Comparison of ENCODE assay signal across 15 cellular contexts in the genomic region with DNA sequence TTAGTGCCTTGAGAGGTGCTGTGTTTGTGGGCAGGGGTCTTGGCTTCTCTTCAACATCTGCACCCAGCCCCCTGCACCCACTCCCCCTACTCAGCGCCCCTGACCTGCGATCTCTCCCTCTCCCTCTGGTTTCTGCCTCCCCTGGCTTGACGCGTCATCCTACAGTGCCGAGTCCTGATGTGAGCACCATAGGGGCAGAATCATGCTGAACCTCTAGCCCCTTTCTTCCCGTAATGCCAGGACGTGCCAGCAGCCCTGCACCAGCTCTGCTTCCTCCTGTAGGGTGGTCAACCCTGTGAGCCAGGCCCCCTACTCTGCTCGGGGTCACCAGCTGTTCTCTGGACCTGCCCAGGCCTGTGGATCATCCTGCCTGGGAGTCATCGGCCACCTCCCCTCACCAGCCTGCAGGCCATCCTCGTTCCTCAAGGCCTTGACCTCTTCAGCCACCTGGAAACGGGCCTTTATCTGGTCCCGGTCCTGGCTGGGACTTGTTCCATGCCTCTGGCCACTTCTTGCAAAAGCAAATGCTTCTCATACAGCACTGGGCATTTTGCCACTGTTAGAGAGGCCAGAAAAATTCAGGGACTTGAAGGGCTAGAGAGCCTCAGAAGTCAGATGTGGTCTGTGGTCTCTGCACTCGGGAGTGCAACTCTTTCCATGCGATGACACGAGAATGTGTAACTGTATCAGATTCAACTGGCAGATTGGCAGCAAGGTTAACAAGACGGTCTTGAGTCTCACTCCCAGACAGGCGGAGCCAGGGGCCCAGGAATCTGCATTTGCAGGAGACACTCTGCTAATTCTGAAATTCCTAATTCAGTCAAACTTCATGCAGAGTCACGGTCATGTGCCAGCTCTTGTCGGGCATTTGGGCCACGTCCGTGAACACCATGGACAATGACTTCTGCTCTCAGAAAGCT. TPM values are rescaled to one million over a fixed set of nuclear protein-coding genes. Genes with fewer than 3 reads are reported as not detected.
DNase-seq lines count a peak whose midpoint lies in the region; ATAC-seq, FAIRE-seq and TF ChIP-seq lines count a peak whose summit lies in the region.
"Had no signal": no experiment of that assay in that cellular context is flagged by ENCODE, and none has a peak within 500 bp of the region (broad histone marks: within the 10 kb centered on the region; RNA-seq: fewer than 3 reads in every experiment).

No MANE protein-coding gene starts in this region.

- H3K4me2 ChIP-seq in MM.1S (ENCODE audit: low read depth, low read length) (no peak overlapping the region), HepG2 (ENCODE audit: low read depth, low read length) (0 out of 2 replicates have a peak overlapping the region, but pooled peaks have one; percentile 10)

- H3F3A ChIP-seq in MM.1S (ENCODE audit: insufficient read depth, low read length) = peaks cover 3% of the 10 kb centered on the region; the same call in 1 of the 2 replicates

- no peak overlapping the region for H3K27ac ChIP-seq in MM.1S (ENCODE audit: low read length)
- peak overlapping the region in 19 of 59 donors; percentile 4 to 71 (median 52) for H3K27ac ChIP-seq in dorsolateral prefrontal cortex
- no peak overlapping the region for H3K27ac ChIP-seq in HepG2 (ENCODE audit: extremely low read length, insufficient read depth, low read length)
- H3K27ac ChIP-seq in substantia nigra (ENCODE audit: low read depth, low read length, poor library complexity, severe bottlenecking) = peak overlapping the region; percentile 14

- TF ChIP-seq RAD21 in HepG2 (CRISPR knock-in tag; IDR thresholded peaks at IDR 0.05) = no peak

- H3K9me3 ChIP-seq in MM.1S (replicated peaks; ENCODE audit: insufficient read depth, low read length) (no peaks in the 10 kb centered on the region), HepG2 (ENCODE audit: low read length) (no peaks in the 10 kb centered on the region)

- peak; percentile 6; the same call in 2 of the 3 replicates for ATAC-seq in HepG2
- ATAC-seq: PC-3 had no signal

- WGBS in HepG2 (ENCODE audit: low lambda C conversion rate) = 39% methylated on average over 15 of the region's 21 CpGs

- H4K20me1 ChIP-seq in MM.1S (ENCODE audit: insufficient read depth, low read length) = no peaks in the 10 kb centered on the region
- no peaks in the 10 kb centered on the region for H4K20me1 ChIP-seq in HepG2 (ENCODE audit: insufficient read depth, low read length)

- no peak overlapping the region for H3K9ac ChIP-seq in MM.1S (ENCODE audit: low read length)
- no peak overlapping the region for H3K9ac ChIP-seq in HepG2 (ENCODE audit: insufficient read depth, low read depth, low read length)

- no peak for TF ChIP-seq CTCF in MM.1S (IDR thresholded peaks at IDR 0.05; ENCODE audit: low read length)
- no peak for TF ChIP-seq CTCF in dorsolateral prefrontal cortex (IDR thresholded peaks at IDR 0.05 in 54 of 56, conservative IDR thresholded peaks at IDR 0.05 in 2 of 56; ENCODE audit: low read depth in 1 of 56, partially characterized antibody in 56 of 56)
- no peak for TF ChIP-seq CTCF in HepG2 (CRISPR knock-in tag; IDR thresholded peaks at IDR 0.05)

- POLR2A ChIA-PET in HepG2 (lab: Yijun Ruan, JAX) (no interaction called here), HEK293T (lab: Yijun Ruan, JAX) (no interaction called here)

- no TSS peak for BruUV-seq in HepG2 (replicated peaks; lab: Mats Ljungman, UMichigan)

- DNase-seq in MM.1S (peak; percentile 2), dorsolateral prefrontal cortex (peak in 6 of 10 donors; percentile 10 to 52 (median 38)), HepG2 (ENCODE audit: low spot score) (no peak), substantia nigra (lab: John Stamatoyannopoulos, UW) (peak in 8 of 49 donors; percentile 7 to 31 (median 14)), NOMO-1 treated with dmso at 0.1 percent for 144 hours (lab: John Stamatoyannopoulos, UW; ENCODE audit: unreplicated experiment) (no peak), HEK293T (ENCODE audit: extremely low spot score) (no peak), NCI-H2081 (lab: John Stamatoyannopoulos, UW) (no peak)
- DNase-seq: activated CD4-positive, alpha-beta T cell treated with anti-CD3 and anti-CD28 coated beads, Interleukin-2, amount 50 U/mL, for 48 hours; activated naive CD4-positive, alpha-beta T cell treated with Interleukin-2 at 50 U/mL for 16 hours; mesenchymal stem cell; NCI-H2227 treated with DMSO at 0.1 percent for 48 hours; PC-3 had no signal

- no peaks in the 10 kb centered on the region for H3K27me3 ChIP-seq in MM.1S (replicated peaks; ENCODE audit: insufficient read depth, low read length)
- H3K27me3 ChIP-seq in dorsolateral prefrontal cortex = no peaks in the 10 kb centered on the region
- peaks cover 3 to 47% of the 10 kb centered on the region in 2 experiments; a peak in 4 of 5 replicates for H3K27me3 ChIP-seq in HepG2 (ENCODE audit: control insufficient read depth in 1 of 2, insufficient read depth in 2 of 2, low read length in 2 of 2)

- no peaks in the 10 kb centered on the region for H3K36me3 ChIP-seq in MM.1S (replicated peaks; ENCODE audit: insufficient read depth, low read length)
- no peaks in the 10 kb centered on the region for H3K36me3 ChIP-seq in HepG2 (replicated peaks in 1 of 2; ENCODE audit: control insufficient read depth in 1 of 2, insufficient read depth in 2 of 2, low read length in 2 of 2)

- no peak for TF ChIP-seq EP300 in HepG2 (IDR thresholded peaks at IDR 0.05; ENCODE audit: low read depth in 2 of 2, low read length in 2 of 2)
- TF ChIP-seq EP300 in HepG2 (CRISPR knock-in tag; IDR thresholded peaks at IDR 0.05; ENCODE audit: borderline replicate concordance) = no peak

- H3K9me2 ChIP-seq in MM.1S (replicated peaks; ENCODE audit: insufficient read depth, low read length) = no peaks in the 10 kb centered on the region

- in situ Hi-C loops in HepG2 (cut with HindIII; ENCODE audit: extremely low pct_ligation_motif_present, low pct_unique_long_range_greater_than_20kb) = loop anchor here (25.0 kb wide), 1 partner anchor 237 kb away; no protein-coding TSS in a partner anchor

- FAIRE-seq in HepG2 (lab: Jason Lieb, UNC) = no peak

- H3K79me2 ChIP-seq in MM.1S (ENCODE audit: low read length) (no peaks in the 10 kb centered on the region), HepG2 (ENCODE audit: insufficient read depth, low read length) (no peaks in the 10 kb centered on the region)

- CTCF ChIA-PET in HepG2 (lab: Yijun Ruan, JAX; ENCODE audit: low intra/inter-chr PET ratio, low total read pairs) = no interaction called here
- CTCF ChIA-PET in HEK293T (lab: Yijun Ruan, JAX) = no interaction called here

- H2AFZ ChIP-seq in MM.1S (ENCODE audit: low read length) (no peak overlapping the region), HepG2 (ENCODE audit: low read length) (no peak overlapping the region)

- H3K4me3 ChIP-seq in MM.1S (ENCODE audit: low read length) (no peak overlapping the region), dorsolateral prefrontal cortex (no peak overlapping the region), HepG2 (replicated peaks in 1 of 3; ENCODE audit: insufficient read depth in 1 of 3, low read depth in 2 of 3, low read length in 3 of 3) (no peak overlapping the region)
- H3K4me3 ChIP-seq: coronary artery had no signal

- TF ChIP-seq POLR2A in HepG2 (IDR thresholded peaks at IDR 0.05; ENCODE audit: insufficient read depth in 1 of 2, low read depth in 2 of 2, low read length in 2 of 2) = no peak

- no peaks in the 10 kb centered on the region for H3K4me1 ChIP-seq in MM.1S (ENCODE audit: low read length)
- peaks cover 58% of the 10 kb centered on the region for H3K4me1 ChIP-seq in HepG2 (ENCODE audit: insufficient read depth, low read length)

- intact Hi-C loops in dorsolateral prefrontal cortex (cut with DNase I) = no loop called here
- intact Hi-C loops in HepG2 (cut with micrococcal nuclease; ENCODE audit: unreplicated experiment) = no loop called here

RNA-seq across cellular contexts. Expression of a gene that starts 16.7 kb away (rescaled TPM):
- 100 to 1,000 TPM in 5 of 120 experiments, 10 to 100 TPM in 115; 11.7 to 112 (median 39.5) TPM for total RNA-seq in dorsolateral prefrontal cortex
- total RNA-seq in HepG2 (2016; rRNA removed; fragmentation: Illumina TruSeq; extraction: Trizol) = 5.4 and 7.8 TPM in 2 replicates
- total RNA-seq in HepG2 (2016; cell fraction: cytosol; rRNA removed; fragmentation: Illumina TruSeq; extraction: Trizol; ENCODE audit: low read depth) = 1.1 and 1.4 TPM in 2 replicates
- 5.0 and 8.2 TPM in 2 replicates for total RNA-seq in HepG2 (2016; cell fraction: insoluble cytoplasmic fraction; rRNA removed; fragmentation: Illumina TruSeq; extraction: Trizol)
- total RNA-seq in HepG2 (2016; cell fraction: membrane; rRNA removed; fragmentation: Illumina TruSeq; extraction: Trizol) = 3.1 and 3.8 TPM in 2 replicates
- total RNA-seq in HepG2 (2016; cell fraction: nucleus; rRNA removed; fragmentation: Illumina TruSeq; extraction: Trizol) = 6.2 and 8.6 TPM in 2 replicates
- polyA plus RNA-seq in HepG2 (2011; rRNA removed) = 5.3 and 7.1 TPM in 2 replicates
- polyA plus RNA-seq in HepG2 (2011; cell fraction: cytosol; rRNA removed) = 3.5 and 8.6 TPM in 2 replicates
- polyA plus RNA-seq in HepG2 (2011; cell fraction: nucleus; rRNA removed) = 10.1 and 15.9 TPM in 2 replicates
- 3.1 and 3.5 TPM in 2 replicates for polyA plus RNA-seq in HepG2 (2012)
- polyA plus RNA-seq in HepG2 (2016; cell fraction: cytosol; fragmentation: Illumina TruSeq; extraction: Trizol; ENCODE audit: low read depth) = 0.46 and 0.59 TPM in 2 replicates
- 5.6 and 7.2 TPM in 2 replicates for polyA plus RNA-seq in HepG2 (2016; cell fraction: insoluble cytoplasmic fraction; fragmentation: Illumina TruSeq; extraction: Trizol; ENCODE audit: low read depth)
- 1.9 and 2.3 TPM in 2 replicates for polyA plus RNA-seq in HepG2 (2016; cell fraction: membrane; fragmentation: Illumina TruSeq; extraction: Trizol; ENCODE audit: low read depth)
- 11.1 and 14.2 TPM in 2 replicates for polyA plus RNA-seq in HepG2 (2016; cell fraction: nucleus; fragmentation: Illumina TruSeq; extraction: Trizol; ENCODE audit: insufficient read depth, low read depth)
- 0.09 and 16.6 TPM in 2 replicates for polyA minus RNA-seq in HepG2 (2011; rRNA and poly(A)+ RNA removed; ENCODE audit: low replicate concordance)
- 3.5 and 3.9 TPM in 2 replicates for polyA minus RNA-seq in HepG2 (2011; cell fraction: cytosol; rRNA and poly(A)+ RNA removed)
- polyA minus RNA-seq in HepG2 (2011; cell fraction: nucleus; rRNA and poly(A)+ RNA removed) = 9.2 and 10.2 TPM in 2 replicates
- total RNA-seq: PC-3; T-helper 2 cell treated with Interferon-gamma antibody and Interleukin-4, amounts not matched to agents 100 ng/mL and 5 ng/mL, for 36 hours had no signal

RNA-seq across cellular contexts. Expression of a gene that starts 20.8 kb away (rescaled TPM):
- 1 to 10 TPM in 102 of 120 experiments, under 1 TPM in 11, not detected in 7; 0.29 to 7.9 (median 2.4) TPM for total RNA-seq in dorsolateral prefrontal cortex
- 0.36 TPM in 1 of 2 replicates, not detected in the other for total RNA-seq in HepG2 (2016; rRNA removed; fragmentation: Illumina TruSeq; extraction: Trizol)
- total RNA-seq in HepG2 (2016; cell fraction: cytosol; rRNA removed; fragmentation: Illumina TruSeq; extraction: Trizol; ENCODE audit: low read depth) = not detected in 2 replicates
- 0.43 TPM in 1 of 2 replicates, not detected in the other for total RNA-seq in HepG2 (2016; cell fraction: insoluble cytoplasmic fraction; rRNA removed; fragmentation: Illumina TruSeq; extraction: Trizol)
- total RNA-seq in HepG2 (2016; cell fraction: membrane; rRNA removed; fragmentation: Illumina TruSeq; extraction: Trizol) = not detected in 2 replicates
- not detected in 2 replicates for total RNA-seq in HepG2 (2016; cell fraction: nucleus; rRNA removed; fragmentation: Illumina TruSeq; extraction: Trizol)
- polyA plus RNA-seq in HepG2 (2011; rRNA removed) = 0.32 and 0.63 TPM in 2 replicates
- 0.58 and 0.59 TPM in 2 replicates for polyA plus RNA-seq in HepG2 (2011; cell fraction: cytosol; rRNA removed)
- 0.42 and 0.63 TPM in 2 replicates for polyA plus RNA-seq in HepG2 (2011; cell fraction: nucleus; rRNA removed)
- polyA plus RNA-seq in HepG2 (2012) = 0.09 and 1.1 TPM in 2 replicates
- polyA plus RNA-seq in HepG2 (2016; cell fraction: cytosol; fragmentation: Illumina TruSeq; extraction: Trizol; ENCODE audit: low read depth) = not detected in 2 replicates
- 0.30 TPM in 1 of 2 replicates, not detected in the other for polyA plus RNA-seq in HepG2 (2016; cell fraction: insoluble cytoplasmic fraction; fragmentation: Illumina TruSeq; extraction: Trizol; ENCODE audit: low read depth)
- not detected in 2 replicates for polyA plus RNA-seq in HepG2 (2016; cell fraction: membrane; fragmentation: Illumina TruSeq; extraction: Trizol; ENCODE audit: low read depth)
- polyA plus RNA-seq in HepG2 (2016; cell fraction: nucleus; fragmentation: Illumina TruSeq; extraction: Trizol; ENCODE audit: insufficient read depth, low read depth) = not detected in 2 replicates
- 0.12 TPM in 1 of 2 replicates, not detected in the other for polyA minus RNA-seq in HepG2 (2011; rRNA and poly(A)+ RNA removed; ENCODE audit: low replicate concordance)
- 1.1 TPM in 1 of 2 replicates, not detected in the other for polyA minus RNA-seq in HepG2 (2011; cell fraction: cytosol; rRNA and poly(A)+ RNA removed)
- not detected in 2 replicates for polyA minus RNA-seq in HepG2 (2011; cell fraction: nucleus; rRNA and poly(A)+ RNA removed)
- total RNA-seq: PC-3; subcutaneous adipose tissue; T-helper 2 cell treated with Interferon-gamma antibody and Interleukin-4, amounts not matched to agents 100 ng/mL and 5 ng/mL, for 36 hours had no signal

Comparison
In these comparisons a context has a peak if more than half of its experiments do, and no peak if none do; other contexts are left out.
1. DNase-seq: peak in MM.1S (single experiment) and dorsolateral prefrontal cortex (6 of 10); none in HepG2 (single experiment), NOMO-1 treated with dmso at 0.1 percent for 144 hours (single experiment), HEK293T (single experiment) and NCI-H2081 (0 of 2).